8 cellular contexts compared by ENCODE assay signal in the genomic region with DNA sequence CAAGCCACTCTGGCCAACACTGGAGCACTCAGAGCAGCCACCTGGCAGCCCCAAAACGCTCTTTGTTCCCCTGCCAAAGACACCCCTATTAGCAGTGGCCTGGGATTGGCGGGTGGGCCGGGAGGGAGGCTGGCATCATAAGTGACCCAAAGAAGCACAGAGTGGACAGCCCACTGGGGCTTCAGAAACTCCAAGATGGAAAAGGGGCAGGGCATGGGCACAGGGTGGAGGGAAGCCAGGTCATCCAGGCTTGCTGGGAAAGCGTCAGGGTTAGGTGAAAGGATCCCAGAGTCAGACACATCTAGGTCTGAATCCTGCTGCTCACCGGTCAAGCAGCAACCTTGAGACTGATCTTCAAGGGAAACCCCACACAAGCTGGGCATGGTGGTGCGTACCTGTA. TPM values are rescaled to one million over a fixed set of nuclear protein-coding genes. Genes with fewer than 3 reads are reported as not detected.
DNase-seq lines count a peak whose midpoint lies in the region; ATAC-seq and TF ChIP-seq lines count a peak whose summit lies in the region.

No MANE protein-coding gene starts in this region.

- CTCF ChIA-PET in Caco-2 (lab: Charles Lee), result interaction anchor here (0.8 kb wide), 1 partner anchor 12 kb away, joined by 3 read pairs; no protein-coding TSS in a partner anchor

- ATAC-seq in SK-N-SH treated with all-trans-retinoic acid at 6 μM for 48 hours (peak; percentile 11), foreskin keratinocyte (no peak), psoas muscle (peak; percentile 6 to 24 (median 12)), HG03108 (IDR thresholded peaks at IDR 0.05; ENCODE audit: unreplicated experiment) (no peak)

- no peaks in the 10 kb centered on the region for H3K27me3 Mint-ChIP-seq in Caco-2 (ENCODE audit: insufficient read depth, unreplicated experiment)

- peaks cover 33% of the 10 kb centered on the region for H3K36me3 Mint-ChIP-seq in Caco-2 (ENCODE audit: insufficient read depth, unreplicated experiment)

- H3K9me3 ChIP-seq in Caco-2, result no peaks in the 10 kb centered on the region
- no peaks in the 10 kb centered on the region for H3K9me3 ChIP-seq in psoas muscle

- POLR2A ChIA-PET in Caco-2 (lab: Charles Lee), result no interaction called here

- TF ChIP-seq CTCF in Caco-2 (IDR thresholded peaks at IDR 0.05; ENCODE audit: insufficient read depth in 1 of 2, low read depth in 1 of 2, low read length in 1 of 2, severe bottlenecking in 1 of 2, unreplicated experiment in 1 of 2) (no peak), foreskin keratinocyte (conservative IDR thresholded peaks at IDR 0.05) (no peak), psoas muscle (IDR thresholded peaks at IDR 0.05) (no peak)

- intact Hi-C loops in Caco-2 (cut with micrococcal nuclease; ENCODE audit: unreplicated experiment), result loop anchor here (1.0 kb wide), 1 partner anchor 12 kb away; no protein-coding TSS in a partner anchor
- intact Hi-C loops in psoas muscle (cut with DNase I), result no loop called here

- H3K36me3 ChIP-seq in Caco-2 (ENCODE audit: control insufficient read depth, insufficient read depth, low read length) (no peaks in the 10 kb centered on the region), psoas muscle (ENCODE audit: insufficient read depth in 1 of 2, low read depth in 1 of 2) (no peaks in the 10 kb centered on the region)

- no peak overlapping the region for H3K4me3 Mint-ChIP-seq in Caco-2 (ENCODE audit: unreplicated experiment)

- no peak overlapping the region for H3K4me3 ChIP-seq in Caco-2 (ENCODE audit: low read depth, low read length)
- peak overlapping the region; percentile 7 for H3K4me3 ChIP-seq in psoas muscle

- H3K9me3 Mint-ChIP-seq in Caco-2 (ENCODE audit: unreplicated experiment), result no peaks in the 10 kb centered on the region

- H3K27ac ChIP-seq in foreskin keratinocyte (peak overlapping the region; percentile 88), psoas muscle (peak overlapping the region; percentile 85)

- H3K4me1 ChIP-seq in Caco-2, result peaks cover 30% of the 10 kb centered on the region
- peaks cover 28% of the 10 kb centered on the region for H3K4me1 ChIP-seq in foreskin keratinocyte
- peaks cover 79% of the 10 kb centered on the region for H3K4me1 ChIP-seq in psoas muscle

- H3K4me1 Mint-ChIP-seq in Caco-2 (ENCODE audit: low read depth, unreplicated experiment), result peaks cover 12% of the 10 kb centered on the region

- BruUV-seq in Caco-2 (replicated peaks; lab: Mats Ljungman, UMichigan), result no TSS peak

- H3K27ac Mint-ChIP-seq in Caco-2 (ENCODE audit: unreplicated experiment), result peak overlapping the region; percentile 98

- 38 to 53% (median 41%) methylated on average over 6 of the region's 6 CpGs for WGBS in psoas muscle, 3 donors

- in situ Hi-C loops in G401 (cut with HindIII; ENCODE audit: low sequenced_read_pairs), result no loop called here

- H3K27me3 ChIP-seq in Caco-2 (replicated peaks; ENCODE audit: control insufficient read depth, insufficient read depth, low read length) (no peaks in the 10 kb centered on the region), foreskin keratinocyte (no peaks in the 10 kb centered on the region), psoas muscle (ENCODE audit: insufficient read depth in 3 of 3, low read length in 2 of 3) (no peaks in the 10 kb centered on the region)

- no peak for DNase-seq in Caco-2
- DNase-seq in foreskin keratinocyte, result no peak
- DNase-seq in psoas muscle, result no peak
- no peak for DNase-seq in effector CD8-positive, alpha-beta T cell (lab: John Stamatoyannopoulos, UW)
- DNase-seq in SHP77 (lab: John Stamatoyannopoulos, UW), result no peak
- DNase-seq in G401 (ENCODE audit: low spot score), result no peak

TF ChIP-seq in SK-N-SH treated with all-trans-retinoic acid at 6 μM for 48 hours, 23 proteins besides CTCF, POLR2A, EP300 and RAD21 (continues in another document):
- TF ChIP-seq ZNF8 (CRISPR knock-in tag; IDR thresholded peaks at IDR 0.05), result no peak
- TF ChIP-seq, protein P1, sequence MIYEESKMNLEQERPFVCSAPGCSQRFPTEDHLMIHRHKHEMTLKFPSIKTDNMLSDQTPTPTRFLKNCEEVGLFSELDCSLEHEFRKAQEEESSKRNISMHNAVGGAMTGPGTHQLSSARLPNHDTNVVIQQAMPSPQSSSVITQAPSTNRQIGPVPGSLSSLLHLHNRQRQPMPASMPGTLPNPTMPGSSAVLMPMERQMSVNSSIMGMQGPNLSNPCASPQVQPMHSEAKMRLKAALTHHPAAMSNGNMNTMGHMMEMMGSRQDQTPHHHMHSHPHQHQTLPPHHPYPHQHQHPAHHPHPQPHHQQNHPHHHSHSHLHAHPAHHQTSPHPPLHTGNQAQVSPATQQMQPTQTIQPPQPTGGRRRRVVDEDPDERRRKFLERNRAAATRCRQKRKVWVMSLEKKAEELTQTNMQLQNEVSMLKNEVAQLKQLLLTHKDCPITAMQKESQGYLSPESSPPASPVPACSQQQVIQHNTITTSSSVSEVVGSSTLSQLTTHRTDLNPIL (CRISPR knock-in tag; IDR thresholded peaks at IDR 0.05; ENCODE audit: low read depth), result no peak
- no peak for TF ChIP-seq ZC3H10 (CRISPR knock-in tag; IDR thresholded peaks at IDR 0.05)
- TF ChIP-seq ESRRG (CRISPR knock-in tag; IDR thresholded peaks at IDR 0.05), result no peak
- TF ChIP-seq ISL1 (CRISPR knock-in tag; IDR thresholded peaks at IDR 0.05), result no peak
- no peak for TF ChIP-seq BACH2 (CRISPR knock-in tag; IDR thresholded peaks at IDR 0.05; ENCODE audit: borderline replicate concordance)
- no peak for TF ChIP-seq ZNF70 (CRISPR knock-in tag; IDR thresholded peaks at IDR 0.05)
- TF ChIP-seq, protein P2, sequence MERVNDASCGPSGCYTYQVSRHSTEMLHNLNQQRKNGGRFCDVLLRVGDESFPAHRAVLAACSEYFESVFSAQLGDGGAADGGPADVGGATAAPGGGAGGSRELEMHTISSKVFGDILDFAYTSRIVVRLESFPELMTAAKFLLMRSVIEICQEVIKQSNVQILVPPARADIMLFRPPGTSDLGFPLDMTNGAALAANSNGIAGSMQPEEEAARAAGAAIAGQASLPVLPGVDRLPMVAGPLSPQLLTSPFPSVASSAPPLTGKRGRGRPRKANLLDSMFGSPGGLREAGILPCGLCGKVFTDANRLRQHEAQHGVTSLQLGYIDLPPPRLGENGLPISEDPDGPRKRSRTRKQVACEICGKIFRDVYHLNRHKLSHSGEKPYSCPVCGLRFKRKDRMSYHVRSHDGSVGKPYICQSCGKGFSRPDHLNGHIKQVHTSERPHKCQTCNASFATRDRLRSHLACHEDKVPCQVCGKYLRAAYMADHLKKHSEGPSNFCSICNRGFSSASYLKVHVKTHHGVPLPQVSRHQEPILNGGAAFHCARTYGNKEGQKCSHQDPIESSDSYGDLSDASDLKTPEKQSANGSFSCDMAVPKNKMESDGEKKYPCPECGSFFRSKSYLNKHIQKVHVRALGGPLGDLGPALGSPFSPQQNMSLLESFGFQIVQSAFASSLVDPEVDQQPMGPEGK (CRISPR knock-in tag; IDR thresholded peaks at IDR 0.05; ENCODE audit: borderline replicate concordance), result no peak
- TF ChIP-seq CSDC2 (CRISPR knock-in tag; IDR thresholded peaks at IDR 0.05), result no peak
- TF ChIP-seq ARNTL (CRISPR knock-in tag; IDR thresholded peaks at IDR 0.05; ENCODE audit: borderline replicate concordance, low read depth), result no peak
- TF ChIP-seq RARB (CRISPR knock-in tag; IDR thresholded peaks at IDR 0.05), result no peak
- TF ChIP-seq TOX (CRISPR knock-in tag; IDR thresholded peaks at IDR 0.05; ENCODE audit: borderline replicate concordance), result no peak
- no peak for TF ChIP-seq ZFP3 (CRISPR knock-in tag; IDR thresholded peaks at IDR 0.05)

RNA-seq across cellular contexts. Expression of a gene that starts 14.8 kb away (rescaled TPM):
- total RNA-seq in Caco-2 (2022), result 44.1 and 47.1 TPM in 2 replicates
- 4.1 and 6.1 TPM in 2 replicates for total RNA-seq in foreskin keratinocyte
- 4.0 and 5.6 TPM in 2 replicates for polyA plus RNA-seq in foreskin keratinocyte
- 10 to 100 TPM in 1 of 4 donors, 1 to 10 TPM in 3; 3.6 to 11.4 (median 8.3) TPM for total RNA-seq in psoas muscle
- polyA plus RNA-seq in psoas muscle, result 1 to 10 TPM; 3.6 to 6.1 (median 5.1) TPM
- 12.4 and 18.6 TPM in 2 replicates for total RNA-seq in G401 (2014; rRNA removed; shearing (Covaris generic))

RNA-seq across cellular contexts. Expression of a gene that starts 28.3 kb away (rescaled TPM):
- 38.7 and 39.4 TPM in 2 replicates for total RNA-seq in Caco-2 (2022)
- 32.5 and 33.4 TPM in 2 replicates for total RNA-seq in foreskin keratinocyte
- 61.0 and 65.8 TPM in 2 replicates for polyA plus RNA-seq in foreskin keratinocyte
- total RNA-seq in psoas muscle, result 10 to 100 TPM in 3 of 4 donors, 1 to 10 TPM in 1; 9.7 to 17.4 (median 12.2) TPM
- polyA plus RNA-seq in psoas muscle, result 10 to 100 TPM; 16.6 to 39.6 (median 37.1) TPM
- 17.1 and 39.0 TPM in 2 replicates for total RNA-seq in G401 (2014; rRNA removed; shearing (Covaris generic))

RNA-seq across cellular contexts. Expression of a gene that starts 35.4 kb away (rescaled TPM):
- 2.3 and 3.8 TPM in 2 replicates for total RNA-seq in Caco-2 (2022)
- 4.7 and 6.3 TPM in 2 replicates for total RNA-seq in foreskin keratinocyte
- 4.8 and 7.9 TPM in 2 replicates for polyA plus RNA-seq in foreskin keratinocyte
- under 1 TPM in 2 of 4 donors, not detected in 2; 0.40 to 0.44 TPM for total RNA-seq in psoas muscle
- under 1 TPM in 2 of 3 donors, not detected in 1; 0.05 to 0.12 TPM for polyA plus RNA-seq in psoas muscle
- 0.68 and 23.4 TPM in 2 replicates for total RNA-seq in G401 (2014; rRNA removed; shearing (Covaris generic))

RNA-seq across cellular contexts. Expression of a gene that starts 49.1 kb away (rescaled TPM):
- total RNA-seq in Caco-2 (2022) (12.1 and 13.2 TPM in 2 replicates), foreskin keratinocyte (16.6 and 18.5 TPM in 2 replicates), psoas muscle (10 to 100 TPM in 3 of 4 donors, 1 to 10 TPM in 1; 8.9 to 52.6 (median 27.3) TPM)
- polyA plus RNA-seq in foreskin keratinocyte (19.9 and 21.3 TPM in 2 replicates), psoas muscle (10 to 100 TPM; 14.0 to 31.4 (median 14.8) TPM)
- 31.9 and 32.8 TPM in 2 replicates for total RNA-seq in G401 (2014; rRNA removed; shearing (Covaris generic))

Comparison
In these comparisons a context has a peak if more than half of its experiments do, and no peak if none do; other contexts are left out.
1. ATAC-seq: peak in SK-N-SH treated with all-trans-retinoic acid at 6 μM for 48 hours (single experiment) and psoas muscle (4 of 4); none in foreskin keratinocyte (single experiment) and HG03108 (single experiment).